20 cellular contexts compared by ENCODE assay signal in genomic region chr7:92251181-92251580, GRCh38.
"Had no signal": no experiment of that assay in that cellular context is flagged by ENCODE, and none has a peak within 500 bp of the region (broad histone marks: within the 10 kb centered on the region; RNA-seq: fewer than 3 reads in every experiment).

No MANE protein-coding gene starts in this region.

- H3K9me3 ChIP-seq: prostate gland, testis, upper lobe of left lung had no signal

- H3K36me3 ChIP-seq: left ventricle myocardium inferior, prostate gland, upper lobe of left lung had no signal

- H2AFZ ChIP-seq: hepatocyte had no signal

- ATAC-seq: activated T-helper 17 cell treated with anti-CD3 and anti-CD28 coated beads, Interleukin-2, amount 50 U/mL, for 72 hours; natural killer cell treated with Interleukin-12 subunit alpha and Interleukin-12 subunit beta and Interleukin-15 and Interleukin-18, amount 100 ng/mL, for 72 hours; right cardiac atrium had no signal

- H3K4me3 ChIP-seq: hepatocyte, left ventricle myocardium inferior, prostate gland, skin epidermis, testis, upper lobe of left lung had no signal

- H3K27ac Mint-ChIP-seq: activated CD4-positive, alpha-beta T cell treated with anti-CD3 and anti-CD28 coated beads, Interleukin-2, amount 10 ng/mL, durations not matched to agents 7 days and 5 days; activated naive CD4-positive, alpha-beta T cell treated with anti-CD3 and anti-CD28 coated beads for 36 hours; activated T-helper 17 cell treated with anti-CD3 and anti-CD28 coated beads, Interleukin-2, amount 50 U/mL, for 72 hours; endodermal cell; natural killer cell treated with Interleukin-12 subunit alpha and Interleukin-12 subunit beta and Interleukin-15 and Interleukin-18, amount 100 ng/mL, for 72 hours had no signal

- H3K27ac ChIP-seq: hepatocyte, left ventricle myocardium inferior, prostate gland, skin epidermis, testis, upper lobe of left lung had no signal

- H3K27me3 Mint-ChIP-seq: activated CD4-positive, alpha-beta T cell treated with anti-CD3 and anti-CD28 coated beads, Interleukin-2, amount 10 ng/mL, durations not matched to agents 7 days and 5 days; activated T-helper 17 cell treated with anti-CD3 and anti-CD28 coated beads, Interleukin-2, amount 50 U/mL, for 72 hours; natural killer cell treated with Interleukin-12 subunit alpha and Interleukin-12 subunit beta and Interleukin-15 and Interleukin-18, amount 100 ng/mL, for 72 hours had no signal

- H3K4me3 Mint-ChIP-seq: activated CD4-positive, alpha-beta T cell treated with anti-CD3 and anti-CD28 coated beads, Interleukin-2, amount 10 ng/mL, durations not matched to agents 7 days and 5 days; activated naive CD4-positive, alpha-beta T cell treated with anti-CD3 and anti-CD28 coated beads for 36 hours; activated T-helper 17 cell treated with anti-CD3 and anti-CD28 coated beads, Interleukin-2, amount 50 U/mL, for 72 hours; endodermal cell; natural killer cell treated with Interleukin-12 subunit alpha and Interleukin-12 subunit beta and Interleukin-15 and Interleukin-18, amount 100 ng/mL, for 72 hours; T-helper 2 cell treated with Interferon-gamma antibody and Interleukin-4, amounts not matched to agents 5 μg/mL and 100 μg/mL, for 36 hours had no signal

- H3K27me3 ChIP-seq: hepatocyte, testis, upper lobe of left lung had no signal

- H3K4me2 ChIP-seq: hepatocyte had no signal

- H3K4me1 ChIP-seq: prostate gland had no signal

- DNase-seq: activated CD4-positive, alpha-beta T cell treated with anti-CD3 and anti-CD28 coated beads, Interleukin-2, amount 10 ng/mL, durations not matched to agents 7 days and 5 days; activated CD4-positive, CD25-positive, alpha-beta regulatory T cell; activated naive CD4-positive, alpha-beta T cell treated with anti-CD3 and anti-CD28 coated beads for 36 hours; endodermal cell; kidney; left ventricle myocardium inferior; mesenchymal stem cell; occipital lobe; right cardiac atrium; stimulated activated CD4-positive, alpha-beta T cell treated with anti-CD3 and anti-CD28 coated beads, Interleukin-15, amount 100 ng/mL, for 24 hours; stimulated activated CD4-positive, alpha-beta T cell treated with anti-CD3 and anti-CD28 coated beads, Interleukin-4, amount 100 ng/mL, for 1 hour; stimulated activated naive CD4-positive, alpha-beta T cell; testis; upper lobe of left lung had no signal
